In the genomic region with DNA sequence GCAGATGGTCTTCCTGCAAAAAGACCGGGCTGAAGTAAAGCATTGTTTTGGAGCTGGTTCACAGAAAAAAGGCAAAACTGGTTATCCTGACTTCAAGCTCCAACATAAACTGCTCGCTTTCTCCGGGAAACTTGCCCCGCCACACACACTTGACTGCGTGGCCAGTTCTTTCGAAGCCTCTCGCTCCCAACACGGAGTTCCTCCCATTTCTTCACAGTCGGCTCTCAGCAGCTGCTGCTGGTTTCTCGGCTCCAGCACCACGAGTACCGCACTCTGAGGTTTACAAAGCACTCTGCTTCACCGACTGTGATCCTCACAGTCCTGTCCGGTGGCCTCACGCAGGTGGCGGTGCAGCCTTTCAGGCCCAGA, we compare ENCODE assay signal across 1 cellular context.
TF ChIP-seq lines count a peak whose summit lies in the region.

No MANE protein-coding gene starts in this region.

TF ChIP-seq in K562, 482 proteins besides CTCF, POLR2A, EP300 and RAD21 (continued from another document):
- TF ChIP-seq, protein P1, sequence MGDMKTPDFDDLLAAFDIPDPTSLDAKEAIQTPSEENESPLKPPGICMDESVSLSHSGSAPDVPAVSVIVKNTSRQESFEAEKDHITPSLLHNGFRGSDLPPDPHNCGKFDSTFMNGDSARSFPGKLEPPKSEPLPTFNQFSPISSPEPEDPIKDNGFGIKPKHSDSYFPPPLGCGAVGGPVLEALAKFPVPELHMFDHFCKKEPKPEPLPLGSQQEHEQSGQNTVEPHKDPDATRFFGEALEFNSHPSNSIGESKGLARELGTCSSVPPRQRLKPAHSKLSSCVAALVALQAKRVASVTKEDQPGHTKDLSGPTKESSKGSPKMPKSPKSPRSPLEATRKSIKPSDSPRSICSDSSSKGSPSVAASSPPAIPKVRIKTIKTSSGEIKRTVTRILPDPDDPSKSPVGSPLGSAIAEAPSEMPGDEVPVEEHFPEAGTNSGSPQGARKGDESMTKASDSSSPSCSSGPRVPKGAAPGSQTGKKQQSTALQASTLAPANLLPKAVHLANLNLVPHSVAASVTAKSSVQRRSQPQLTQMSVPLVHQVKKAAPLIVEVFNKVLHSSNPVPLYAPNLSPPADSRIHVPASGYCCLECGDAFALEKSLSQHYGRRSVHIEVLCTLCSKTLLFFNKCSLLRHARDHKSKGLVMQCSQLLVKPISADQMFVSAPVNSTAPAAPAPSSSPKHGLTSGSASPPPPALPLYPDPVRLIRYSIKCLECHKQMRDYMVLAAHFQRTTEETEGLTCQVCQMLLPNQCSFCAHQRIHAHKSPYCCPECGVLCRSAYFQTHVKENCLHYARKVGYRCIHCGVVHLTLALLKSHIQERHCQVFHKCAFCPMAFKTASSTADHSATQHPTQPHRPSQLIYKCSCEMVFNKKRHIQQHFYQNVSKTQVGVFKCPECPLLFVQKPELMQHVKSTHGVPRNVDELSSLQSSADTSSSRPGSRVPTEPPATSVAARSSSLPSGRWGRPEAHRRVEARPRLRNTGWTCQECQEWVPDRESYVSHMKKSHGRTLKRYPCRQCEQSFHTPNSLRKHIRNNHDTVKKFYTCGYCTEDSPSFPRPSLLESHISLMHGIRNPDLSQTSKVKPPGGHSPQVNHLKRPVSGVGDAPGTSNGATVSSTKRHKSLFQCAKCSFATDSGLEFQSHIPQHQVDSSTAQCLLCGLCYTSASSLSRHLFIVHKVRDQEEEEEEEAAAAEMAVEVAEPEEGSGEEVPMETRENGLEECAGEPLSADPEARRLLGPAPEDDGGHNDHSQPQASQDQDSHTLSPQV (IDR thresholded peaks at IDR 0.05) = peak; percentile 97
- 0 out of 2 replicates have a peak, but pooled peaks have one; percentile 9 for TF ChIP-seq ZNF24 (IDR thresholded peaks at IDR 0.05)
- TF ChIP-seq POLR2AphosphoS5 (IDR thresholded peaks at IDR 0.05; ENCODE audit: control insufficient read depth, insufficient read depth, low read depth, low read length) = no peak
- TF ChIP-seq RBM25 (IDR thresholded peaks at IDR 0.05; ENCODE audit: low read depth, low read length, severe bottlenecking) = no peak
- peak; percentile 40; the same call in 1 of the 2 replicates for TF ChIP-seq CBFB (CRISPR knock-in tag; IDR thresholded peaks at IDR 0.05)
- TF ChIP-seq L3MBTL2 (IDR thresholded peaks at IDR 0.05) = peak; percentile 98
- peak; percentile 94 for TF ChIP-seq POLR2AphosphoS2 (IDR thresholded peaks at IDR 0.05; ENCODE audit: low read length)
- 0 out of 2 replicates have a peak, but pooled peaks have one; percentile 12 for TF ChIP-seq ZNF311 (CRISPR knock-in tag; IDR thresholded peaks at IDR 0.05)
- no peak for TF ChIP-seq E2F3 (CRISPR knock-in tag; IDR thresholded peaks at IDR 0.05)
- no peak for TF ChIP-seq CEBPG (CRISPR knock-in tag; IDR thresholded peaks at IDR 0.05)
- 0 out of 4 replicates have a peak, but pooled peaks of 1 of the 2 experiments have one; percentile 16 for TF ChIP-seq CEBPG (tag; conservative IDR thresholded peaks at IDR 0.05 in 1 of 2, IDR thresholded peaks at IDR 0.05 in 1 of 2)
